Comparison of ENCODE assay signal across 8 cellular contexts in genomic region chr9:74496819-74497749, GRCh38. TPM values are rescaled to one million over a fixed set of nuclear protein-coding genes. Genes with fewer than 3 reads are reported as not detected.
DNase-seq lines count a peak whose midpoint lies in the region; ATAC-seq, FAIRE-seq and TF ChIP-seq lines count a peak whose summit lies in the region.

Gene RORB, plus strand, starts transcription at chr9:74497335. Its CDS starts 642 bp downstream, at chr9:74497977.

- no peak within 1 kb of the TSS for H3K27ac ChIP-seq in PC-3 (ENCODE audit: low read length)
- no peak within 1 kb of the TSS for H3K27ac ChIP-seq in iPS-20b (ENCODE audit: low read length)

- H3K36me3 ChIP-seq in PC-3 (ENCODE audit: low read depth, low read length) (no peaks in the 10 kb centered on the region), iPS-20b (ENCODE audit: insufficient read depth, low read depth, low read length) (no peaks in the 10 kb centered on the region)

- CTCF ChIA-PET in PC-3 (lab: Charles Lee), result no interaction called here

- TF ChIP-seq CTCF in D721Med (IDR thresholded peaks at IDR 0.05; ENCODE audit: insufficient read depth, missing control alignments) (no peak), PC-3 (conservative IDR thresholded peaks at IDR 0.05; ENCODE audit: low read depth, low read length) (no peak), cardiac fibroblast (IDR thresholded peaks at IDR 0.05; ENCODE audit: low read depth, low read length) (no peak)

- H3K4me1 ChIP-seq in PC-3 (ENCODE audit: insufficient read depth, low read length) (0 out of 2 replicates have a peak, but pooled peaks cover 7% of the 10 kb centered on the region), iPS-20b (ENCODE audit: insufficient read depth, low read length) (peaks cover 32% of the 10 kb centered on the region)

- POLR2A ChIA-PET in PC-3 (lab: Charles Lee; ENCODE audit: unreplicated experiment), result no interaction called here

- peaks cover 50% of the 10 kb centered on the region for H3K27me3 ChIP-seq in PC-3 (ENCODE audit: low read length)
- H3K27me3 ChIP-seq in iPS-20b (ENCODE audit: insufficient read depth, low read length), result peaks cover 60% of the 10 kb centered on the region

- peak within 1 kb of the TSS; percentile 77 for H2AFZ ChIP-seq in PC-3 (ENCODE audit: low read length)

- H3K4me3 ChIP-seq in PC-3 (ENCODE audit: low read length) (peak within 1 kb of the TSS; percentile 64), cardiac fibroblast (replicated peaks in 1 of 2; ENCODE audit: low read depth in 2 of 2, low read length in 2 of 2) (peak within 1 kb of the TSS; percentile 61), iPS-20b (ENCODE audit: low read length) (peak within 1 kb of the TSS; percentile 83)

- H3K9ac ChIP-seq in PC-3 (ENCODE audit: low read length), result no peak within 1 kb of the TSS
- H3K9ac ChIP-seq in iPS-20b (ENCODE audit: low read depth, low read length), result peak within 1 kb of the TSS; percentile 56; the same call in 1 of the 2 replicates

- no peaks in the 10 kb centered on the region for H3F3A ChIP-seq in PC-3 (ENCODE audit: low read length, unreplicated experiment)

- FAIRE-seq in D721Med (lab: Jason Lieb, UNC), result no peak

- ATAC-seq in GM19395 (IDR thresholded peaks at IDR 0.05; ENCODE audit: unreplicated experiment) (peak; percentile 87), HG03439 (IDR thresholded peaks at IDR 0.05; ENCODE audit: unreplicated experiment) (peak; percentile 93), PC-3 (peak; percentile 45; the same call in 1 of the 2 replicates), sciatic nerve (peak; percentile 94)

- H3K9me2 ChIP-seq in PC-3 (replicated peaks; ENCODE audit: low read length), result no peaks in the 10 kb centered on the region

- H4K20me1 ChIP-seq in PC-3 (ENCODE audit: low read length), result no peaks in the 10 kb centered on the region

- H3K9me3 ChIP-seq in PC-3 (ENCODE audit: low read length), result no peaks in the 10 kb centered on the region
- no peaks in the 10 kb centered on the region for H3K9me3 ChIP-seq in iPS-20b (ENCODE audit: insufficient read depth, low read depth, low read length)

- no peaks in the 10 kb centered on the region for H3K79me2 ChIP-seq in PC-3 (ENCODE audit: low read length)

- no TSS peak for BruUV-seq in PC-3 (replicated peaks; lab: Mats Ljungman, UMichigan)

- peak; percentile 65 for DNase-seq in D721Med (ENCODE audit: insufficient read length, low spot score)
- no peak for DNase-seq in PC-3
- peak; percentile 12 to 61 for DNase-seq in cardiac fibroblast (ENCODE audit: low read depth in 2 of 2)
- peak; percentile 73 for DNase-seq in sciatic nerve (ENCODE audit: low spot score)
- no peak for DNase-seq in MV-4-11 (lab: John Stamatoyannopoulos, UW)

- intact Hi-C loops in PC-3 (cut with micrococcal nuclease) (no loop called here), sciatic nerve (cut with DNase I) (no loop called here)

- H3K4me2 ChIP-seq in PC-3 (ENCODE audit: low read length), result peak within 1 kb of the TSS; percentile 89

RNA-seq across cellular contexts. Expression of gene RORB, which starts in this region (rescaled TPM):
- total RNA-seq in PC-3 (2014; rRNA removed) (0.06 TPM in 1 of 2 replicates, not detected in the other), sciatic nerve (2.5 TPM)

Comparison
In these comparisons a context has a peak if more than half of its experiments do, and no peak if none do; other contexts are left out.
1. Peak in ATAC-seq, H3K4me3 ChIP-seq and H3K4me2 ChIP-seq in PC-3; RNA of the gene not detected or under 1 TPM.
2. DNase-seq: peak in D721Med (single experiment), cardiac fibroblast (2 of 2) and sciatic nerve (single experiment); none in PC-3 (single experiment) and MV-4-11 (single experiment).
3. Peak in every context shown above with its lines, with median percentiles within 50 percentile points of each other: ATAC-seq and H3K4me3 ChIP-seq.